ENCODE assay signal across 8 cellular contexts in genomic region chr5:170633235-170634041, GRCh38.
DNase-seq lines count a peak whose midpoint lies in the region; ATAC-seq and TF ChIP-seq lines count a peak whose summit lies in the region.

No MANE protein-coding gene starts in this region.

- no peak for TF ChIP-seq EP300 in suprapubic skin (IDR thresholded peaks at IDR 0.05)

- H3K27me3 ChIP-seq in suprapubic skin, result no peaks in the 10 kb centered on the region

- no peaks in the 10 kb centered on the region for H3K9me3 Mint-ChIP-seq in effector memory CD8-positive, alpha-beta T cell

- no peak for TF ChIP-seq CTCF in suprapubic skin (IDR thresholded peaks at IDR 0.05)

- peaks cover 15% of the 10 kb centered on the region in 2 donors for H3K4me1 Mint-ChIP-seq in effector memory CD8-positive, alpha-beta T cell (ENCODE audit: low read depth in 2 of 2)

- H3K27me3 Mint-ChIP-seq in effector memory CD8-positive, alpha-beta T cell, result peaks cover 13 to 17% of the 10 kb centered on the region in 2 donors

- peaks cover 18% of the 10 kb centered on the region for H3K4me1 ChIP-seq in suprapubic skin

- H3K27ac ChIP-seq in suprapubic skin, result peak overlapping the region; percentile 37

- ATAC-seq in HG03175 (IDR thresholded peaks at IDR 0.05; ENCODE audit: unreplicated experiment) (peak; percentile 6), HG03565 (IDR thresholded peaks at IDR 0.05; ENCODE audit: unreplicated experiment) (no peak), HG03135 (IDR thresholded peaks at IDR 0.05; ENCODE audit: unreplicated experiment) (no peak)
- peak; percentile 16 for ATAC-seq in effector memory CD8-positive, alpha-beta T cell (replicated peaks)

- in situ Hi-C loops in SK-MEL-5 (cut with HindIII; ENCODE audit: low pct_unique_long_range_greater_than_20kb, low sequenced_read_pairs), result no loop called here

- H3K4me3 Mint-ChIP-seq in effector memory CD8-positive, alpha-beta T cell, result peak overlapping the region; percentile 60 to 82

- H3K9me3 ChIP-seq in suprapubic skin, result no peaks in the 10 kb centered on the region

- DNase-seq in DMS 273 treated with DMSO at 0.1 percent for 48 hours (lab: John Stamatoyannopoulos, UW) (peak; percentile 75), SK-MEL-5 (ENCODE audit: low read depth, low spot score) (peak; percentile 76), medulla oblongata (ENCODE audit: extremely low spot score) (peak; percentile 69), suprapubic skin (ENCODE audit: low spot score in 2 of 2) (no peak)
- no peak for DNase-seq in effector memory CD8-positive, alpha-beta T cell

- TF ChIP-seq POLR2A in suprapubic skin (IDR thresholded peaks at IDR 0.05), result no peak

- H3K36me3 Mint-ChIP-seq in effector memory CD8-positive, alpha-beta T cell (ENCODE audit: insufficient read depth), result no peaks in the 10 kb centered on the region

- peak overlapping the region; percentile 3 for H3K4me3 ChIP-seq in suprapubic skin

- no peaks in the 10 kb centered on the region for H3K36me3 ChIP-seq in suprapubic skin

- H3K27ac Mint-ChIP-seq in effector memory CD8-positive, alpha-beta T cell, result peak overlapping the region in 1 of 2 donors; percentile 78

- WGBS in suprapubic skin, result 4% methylated on average over 18 of the region's 24 CpGs

Comparison
In these comparisons a context has a peak if more than half of its experiments do, and no peak if none do; other contexts are left out.
1. DNase-seq: peak in DMS 273 treated with DMSO at 0.1 percent for 48 hours (single experiment), SK-MEL-5 (single experiment) and medulla oblongata (single experiment); none in effector memory CD8-positive, alpha-beta T cell (0 of 3) and suprapubic skin (0 of 2).
2. ATAC-seq: peak in HG03175 (single experiment) and effector memory CD8-positive, alpha-beta T cell (single experiment); none in HG03565 (single experiment) and HG03135 (single experiment).